9 cellular contexts compared by ENCODE assay signal in the genomic region with DNA sequence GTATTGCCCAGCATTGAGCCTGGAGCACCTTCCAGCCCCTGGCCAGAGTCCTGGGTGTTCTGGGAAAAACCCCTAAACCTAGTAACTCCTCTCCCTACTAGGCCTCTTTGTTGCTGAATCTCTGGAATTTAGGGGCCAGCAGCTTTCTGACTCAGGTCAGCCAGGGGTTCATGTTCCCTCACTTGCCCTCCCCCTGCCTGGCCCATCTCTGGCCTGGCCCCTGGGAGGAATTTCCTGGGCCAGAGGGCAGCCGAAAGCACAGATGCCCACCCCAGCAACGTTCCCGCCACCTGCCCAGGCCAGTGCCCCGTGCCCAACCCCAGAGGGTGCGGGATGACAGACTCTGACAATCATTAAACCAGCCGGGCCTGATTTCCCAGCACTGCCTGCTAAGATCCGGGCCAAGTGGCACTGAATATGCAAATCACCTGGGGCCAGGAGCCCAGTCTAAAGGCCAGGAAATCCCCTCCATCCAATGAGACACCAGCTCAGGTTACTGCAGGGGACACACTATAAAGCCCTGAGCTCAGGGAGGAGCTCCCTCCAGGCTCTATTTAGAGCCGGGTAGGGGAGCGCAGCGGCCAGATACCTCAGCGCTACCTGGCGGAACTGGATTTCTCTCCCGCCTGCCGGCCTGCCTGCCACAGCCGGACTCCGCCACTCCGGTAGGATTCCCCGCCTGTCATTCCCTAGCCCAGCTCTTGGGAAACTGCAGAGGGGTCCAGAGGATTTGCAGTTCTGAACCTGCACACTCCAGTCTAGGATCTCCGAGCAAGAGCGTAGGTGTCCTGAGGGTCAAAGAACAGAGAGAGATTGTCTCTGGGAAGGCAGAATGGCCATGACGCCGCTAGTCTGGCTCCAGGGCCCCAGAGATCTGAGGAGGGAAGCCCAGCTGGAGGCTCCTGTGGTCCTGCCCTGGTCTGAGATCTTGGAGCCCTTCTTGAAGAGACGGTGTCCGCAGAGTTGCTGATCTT. TPM values are rescaled to one million over a fixed set of nuclear protein-coding genes. Genes with fewer than 3 reads are reported as not detected.
A peak's percentile ranks its signal among the peaks of the same experiment; 100 is the strongest.
DNase-seq lines count a peak whose midpoint lies in the region; ATAC-seq and TF ChIP-seq lines count a peak whose summit lies in the region.
"Had no signal": no experiment of that assay in that cellular context is flagged by ENCODE, and none has a peak within 500 bp of the region (broad histone marks: within the 10 kb centered on the region; RNA-seq: fewer than 3 reads in every experiment).

A gene (plus strand): TSS at position 546 of the 974 bp plus-strand sequence. CDS start 550 bp downstream, outside the sequence.

- H3K4me1 ChIP-seq in SK-N-SH (ENCODE audit: control insufficient read depth in 1 of 2, insufficient read depth in 2 of 2, low read depth in 1 of 2, low read length in 1 of 2), result peaks cover 0 to 3% of the 10 kb centered on the region in 2 experiments; a peak in 1 of 4 replicates
- H3K4me1 ChIP-seq in right cardiac atrium (ENCODE audit: control insufficient read depth, insufficient read depth, low read length), result no peaks in the 10 kb centered on the region
- H3K4me1 ChIP-seq in thyroid gland, result peaks cover 57 to 64% of the 10 kb centered on the region in 2 donors

- TF ChIP-seq EP300 in SK-N-SH (IDR thresholded peaks at IDR 0.05; ENCODE audit: borderline replicate concordance in 1 of 2, low read depth in 1 of 2, low read length in 1 of 2), result no peak

- H3K27me3 ChIP-seq in SK-N-SH (ENCODE audit: insufficient read depth) (no peaks in the 10 kb centered on the region), right cardiac atrium (ENCODE audit: control insufficient read depth, insufficient read depth) (no peaks in the 10 kb centered on the region), thyroid gland (no peaks in the 10 kb centered on the region)

- H3K4me3 ChIP-seq in SK-N-SH (ENCODE audit: low read depth in 2 of 2, low read length in 1 of 2) (no peak within 1 kb of the TSS; a peak in 1 of 4 replicates), right cardiac atrium (ENCODE audit: low read length) (no peak within 1 kb of the TSS), thyroid gland (replicated peaks in 1 of 3) (peak within 1 kb of the TSS in 2 of 3 donors; percentile 22 to 34)

- CTCF ChIA-PET in SK-N-SH (lab: Yijun Ruan, JAX), result interaction anchor here (0.7 to 20.4 kb wide), 15 partner anchors 11 to 748 kb away, joined by 3 to 411 read pairs (median 5); a partner anchor contains a TSS

- no peaks in the 10 kb centered on the region for H3K9me3 ChIP-seq in SK-N-SH
- H3K9me3 ChIP-seq in right cardiac atrium (ENCODE audit: control insufficient read depth, low read length), result no peaks in the 10 kb centered on the region
- no peaks in the 10 kb centered on the region for H3K9me3 ChIP-seq in thyroid gland

- H4K20me1 ChIP-seq in SK-N-SH (ENCODE audit: insufficient read depth), result no peaks in the 10 kb centered on the region

- peaks cover 5 to 8% of the 10 kb centered on the region in 2 experiments for H3K36me3 ChIP-seq in SK-N-SH (replicated peaks in 1 of 2; ENCODE audit: control insufficient read depth in 1 of 2, insufficient read depth in 2 of 2, low read length in 1 of 2)
- H3K36me3 ChIP-seq in thyroid gland, result peaks cover 4 to 16% of the 10 kb centered on the region in 2 donors

- no peak within 1 kb of the TSS for H3K4me2 ChIP-seq in SK-N-SH

- 80% methylated on average over 15 of the region's 24 CpGs for WGBS in SK-N-SH (ENCODE audit: low lambda C conversion rate)
- WGBS in right cardiac atrium, result 78% methylated on average over 24 of the region's 24 CpGs
- 47 to 49% methylated on average over 16 to 22 of the region's 24 CpGs for WGBS in thyroid gland, 2 donors

- no peak within 1 kb of the TSS for H3K9ac ChIP-seq in SK-N-SH

- H3K9me2 ChIP-seq in SK-N-SH, result no peaks in the 10 kb centered on the region

- ATAC-seq in SK-N-SH treated with all-trans-retinoic acid at 6 μM for 48 hours (peak; percentile 4), HG03108 (IDR thresholded peaks at IDR 0.05; ENCODE audit: unreplicated experiment) (peak; percentile 88), right cardiac atrium (peak; percentile 39 to 41)

- intact Hi-C loops in right cardiac atrium (cut with DNase I), result loop anchor here in 1 of 4 donors (2.0 kb wide), 1 partner anchor 108 kb away; no protein-coding TSS in a partner anchor
- intact Hi-C loops in thyroid gland (cut with DNase I), result no loop called here
- intact Hi-C loops in posterior vena cava (cut with DNase I), result loop anchor here in 1 of 2 donors (5.0 kb wide), 1 partner anchor 107 kb away; no protein-coding TSS in a partner anchor

- H3F3A ChIP-seq in SK-N-SH (replicated peaks; ENCODE audit: insufficient read depth), result peaks cover 3% of the 10 kb centered on the region

- H2AFZ ChIP-seq in SK-N-SH (ENCODE audit: low read depth), result no peak within 1 kb of the TSS

- no peak for TF ChIP-seq RAD21 in SK-N-SH (IDR thresholded peaks at IDR 0.05; ENCODE audit: low read length)

- POLR2A ChIA-PET in SK-N-SH (lab: Yijun Ruan, JAX), result interaction anchor here (0.9 kb wide), 1 partner anchor 107 kb away, joined by 5 read pairs; no protein-coding TSS in a partner anchor

- no peak for TF ChIP-seq CTCF in SK-N-SH (IDR thresholded peaks at IDR 0.05)
- TF ChIP-seq CTCF in thyroid gland (IDR thresholded peaks at IDR 0.05), result peak in 1 of 6 experiments; percentile 20

- no peaks in the 10 kb centered on the region for H3K79me2 ChIP-seq in SK-N-SH (ENCODE audit: insufficient read depth)

- DNase-seq in SK-N-SH, result no peak
- peak; percentile 94 for DNase-seq in NCI-H748 (lab: John Stamatoyannopoulos, UW; ENCODE audit: unreplicated experiment)
- no peak for DNase-seq in right cardiac atrium
- DNase-seq in thyroid gland, result peak; percentile 96 to 97
- no peak for DNase-seq in posterior vena cava (ENCODE audit: low spot score)
- DNase-seq in NCI-H2171 (lab: John Stamatoyannopoulos, UW), result no peak

- TF ChIP-seq POLR2A in thyroid gland (IDR thresholded peaks at IDR 0.05), result peak; percentile 87 to 99

- H3K27ac ChIP-seq in SK-N-SH (ENCODE audit: low read depth in 2 of 2, low read length in 1 of 2), result no peak within 1 kb of the TSS
- no peak within 1 kb of the TSS for H3K27ac ChIP-seq in right cardiac atrium (ENCODE audit: low read length)
- H3K27ac ChIP-seq in thyroid gland, result peak within 1 kb of the TSS; percentile 89 to 94 (median 93)

TF ChIP-seq in SK-N-SH treated with all-trans-retinoic acid at 6 μM for 48 hours, 23 proteins besides CTCF, POLR2A, EP300 and RAD21:
- TF ChIP-seq ZFP30 (CRISPR knock-in tag; IDR thresholded peaks at IDR 0.05), result no peak

TF ChIP-seq in SK-N-SH, 30 proteins besides CTCF, POLR2A, EP300 and RAD21:
- TF ChIP-seq MXI1 (IDR thresholded peaks at IDR 0.05; ENCODE audit: low read depth, low read length), result no peak
- no peak for TF ChIP-seq MEF2A (IDR thresholded peaks at IDR 0.05; ENCODE audit: borderline replicate concordance, low read depth)
- no peak for TF ChIP-seq NFIC (IDR thresholded peaks at IDR 0.05; ENCODE audit: borderline replicate concordance)
- TF ChIP-seq EZH2phosphoT487 (IDR thresholded peaks at IDR 0.05; ENCODE audit: borderline replicate concordance, low read depth), result no peak
- no peak for TF ChIP-seq GABPA (IDR thresholded peaks at IDR 0.05; ENCODE audit: low read depth)
- no peak for TF ChIP-seq FOSL2 (IDR thresholded peaks at IDR 0.05; ENCODE audit: borderline replicate concordance, low read depth)
- no peak for TF ChIP-seq YY1 (IDR thresholded peaks at IDR 0.05; ENCODE audit: low read depth)
- TF ChIP-seq TCF12 (IDR thresholded peaks at IDR 0.05), result no peak
- TF ChIP-seq ELF1 (IDR thresholded peaks at IDR 0.05), result no peak
- TF ChIP-seq RFX5 (IDR thresholded peaks at IDR 0.05; ENCODE audit: low read length), result no peak
- TF ChIP-seq, protein P1, sequence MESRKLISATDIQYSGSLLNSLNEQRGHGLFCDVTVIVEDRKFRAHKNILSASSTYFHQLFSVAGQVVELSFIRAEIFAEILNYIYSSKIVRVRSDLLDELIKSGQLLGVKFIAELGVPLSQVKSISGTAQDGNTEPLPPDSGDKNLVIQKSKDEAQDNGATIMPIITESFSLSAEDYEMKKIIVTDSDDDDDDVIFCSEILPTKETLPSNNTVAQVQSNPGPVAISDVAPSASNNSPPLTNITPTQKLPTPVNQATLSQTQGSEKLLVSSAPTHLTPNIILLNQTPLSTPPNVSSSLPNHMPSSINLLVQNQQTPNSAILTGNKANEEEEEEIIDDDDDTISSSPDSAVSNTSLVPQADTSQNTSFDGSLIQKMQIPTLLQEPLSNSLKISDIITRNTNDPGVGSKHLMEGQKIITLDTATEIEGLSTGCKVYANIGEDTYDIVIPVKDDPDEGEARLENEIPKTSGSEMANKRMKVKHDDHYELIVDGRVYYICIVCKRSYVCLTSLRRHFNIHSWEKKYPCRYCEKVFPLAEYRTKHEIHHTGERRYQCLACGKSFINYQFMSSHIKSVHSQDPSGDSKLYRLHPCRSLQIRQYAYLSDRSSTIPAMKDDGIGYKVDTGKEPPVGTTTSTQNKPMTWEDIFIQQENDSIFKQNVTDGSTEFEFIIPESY (IDR thresholded peaks at IDR 0.05; ENCODE audit: borderline replicate concordance, low read depth), result no peak
- TF ChIP-seq, protein P2, sequence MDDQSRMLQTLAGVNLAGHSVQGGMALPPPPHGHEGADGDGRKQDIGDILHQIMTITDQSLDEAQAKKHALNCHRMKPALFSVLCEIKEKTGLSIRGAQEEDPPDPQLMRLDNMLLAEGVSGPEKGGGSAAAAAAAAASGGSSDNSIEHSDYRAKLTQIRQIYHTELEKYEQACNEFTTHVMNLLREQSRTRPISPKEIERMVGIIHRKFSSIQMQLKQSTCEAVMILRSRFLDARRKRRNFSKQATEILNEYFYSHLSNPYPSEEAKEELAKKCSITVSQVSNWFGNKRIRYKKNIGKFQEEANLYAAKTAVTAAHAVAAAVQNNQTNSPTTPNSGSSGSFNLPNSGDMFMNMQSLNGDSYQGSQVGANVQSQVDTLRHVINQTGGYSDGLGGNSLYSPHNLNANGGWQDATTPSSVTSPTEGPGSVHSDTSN (IDR thresholded peaks at IDR 0.05), result no peak
- TF ChIP-seq CHD2 (IDR thresholded peaks at IDR 0.05; ENCODE audit: low read length, partially characterized antibody), result no peak
- TF ChIP-seq NRF1 (IDR thresholded peaks at IDR 0.05; ENCODE audit: low read depth, low read length), result no peak
- no peak for TF ChIP-seq FOXM1 (IDR thresholded peaks at IDR 0.05; ENCODE audit: low read depth)
- TF ChIP-seq RCOR1 (IDR thresholded peaks at IDR 0.05; ENCODE audit: low read length), result no peak
- no peak for TF ChIP-seq SIN3A (IDR thresholded peaks at IDR 0.05; ENCODE audit: borderline replicate concordance, low read depth, low read length)

RNA-seq across cellular contexts. Expression of the gene that starts here (rescaled TPM):
- polyA plus RNA-seq in SK-N-SH (2012; rRNA removed) (0.10 and 0.11 TPM in 2 replicates), right cardiac atrium (0.11 TPM)
- polyA plus RNA-seq in SK-N-SH (2012; cell fraction: cytosol; rRNA removed), result 0.04 and 0.05 TPM in 2 replicates
- 1.3 and 1.5 TPM in 2 replicates for polyA plus RNA-seq in SK-N-SH (2012; cell fraction: nucleus; rRNA removed)
- total RNA-seq in right cardiac atrium (1 to 10 TPM in 1 of 4 donors, under 1 TPM in 2, not detected in 1; 0.17 to 3.4 (median 0.29) TPM), thyroid gland (10 to 100 TPM in 2 of 4 donors, 1 to 10 TPM in 2; 6.6 to 28.8 (median 12.6) TPM), posterior vena cava (under 1 TPM; 0.37 to 0.48 TPM)
- total RNA-seq: skeletal muscle tissue had no signal

Comparison
In these comparisons a context has a peak if more than half of its experiments do, and no peak if none do; other contexts are left out.
1. ATAC-seq: peak in every context shown above with its lines; median percentile 88 in HG03108; 40 in right cardiac atrium; 4 in SK-N-SH treated with all-trans-retinoic acid at 6 μM for 48 hours.
2. DNase-seq: peak in NCI-H748 (single experiment) and thyroid gland (2 of 2); none in SK-N-SH (single experiment), right cardiac atrium (0 of 3), posterior vena cava (single experiment) and NCI-H2171 (single experiment).
3. H3K27ac ChIP-seq: peak in thyroid gland (3 of 3); none in SK-N-SH (0 of 2) and right cardiac atrium (single experiment).
4. H3K4me3 ChIP-seq: peak in thyroid gland (2 of 3); none in SK-N-SH (0 of 2) and right cardiac atrium (single experiment).